In the genomic region with DNA sequence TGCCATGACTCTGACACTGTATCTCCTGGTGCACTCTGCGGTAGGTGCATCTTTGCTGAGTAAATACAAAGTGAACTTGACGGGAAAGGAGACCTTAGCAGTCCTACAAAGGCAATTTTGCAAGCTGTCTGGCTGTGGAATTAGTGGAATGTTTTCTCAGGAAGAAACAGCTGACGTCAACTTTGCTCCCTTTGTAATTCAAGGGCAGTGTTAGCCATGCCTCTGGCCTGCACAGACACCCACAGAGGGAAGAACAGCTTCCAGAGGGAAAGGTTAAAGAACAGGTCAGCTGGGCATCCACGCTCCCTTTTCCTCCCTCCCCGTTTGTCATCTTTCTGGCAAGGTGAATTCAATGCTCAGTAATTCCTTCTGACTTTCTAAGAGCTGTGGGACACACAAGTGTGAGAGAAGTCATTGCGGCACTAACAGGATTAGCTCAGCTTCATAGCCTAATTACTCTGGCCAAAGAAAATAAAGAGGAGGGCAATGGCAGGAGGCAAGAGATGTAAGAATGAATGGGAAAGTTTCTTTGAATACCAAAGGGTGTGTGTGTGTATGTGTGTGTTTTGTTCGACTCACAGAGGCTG, we compare ENCODE assay signal across 1 cellular context.
TF ChIP-seq lines count a peak whose summit lies in the region.

No MANE protein-coding gene starts in this region.

TF ChIP-seq in HepG2, 621 proteins besides CTCF, POLR2A, EP300 and RAD21 (continued from another document and continues in another):
- TF ChIP-seq, protein P1, sequence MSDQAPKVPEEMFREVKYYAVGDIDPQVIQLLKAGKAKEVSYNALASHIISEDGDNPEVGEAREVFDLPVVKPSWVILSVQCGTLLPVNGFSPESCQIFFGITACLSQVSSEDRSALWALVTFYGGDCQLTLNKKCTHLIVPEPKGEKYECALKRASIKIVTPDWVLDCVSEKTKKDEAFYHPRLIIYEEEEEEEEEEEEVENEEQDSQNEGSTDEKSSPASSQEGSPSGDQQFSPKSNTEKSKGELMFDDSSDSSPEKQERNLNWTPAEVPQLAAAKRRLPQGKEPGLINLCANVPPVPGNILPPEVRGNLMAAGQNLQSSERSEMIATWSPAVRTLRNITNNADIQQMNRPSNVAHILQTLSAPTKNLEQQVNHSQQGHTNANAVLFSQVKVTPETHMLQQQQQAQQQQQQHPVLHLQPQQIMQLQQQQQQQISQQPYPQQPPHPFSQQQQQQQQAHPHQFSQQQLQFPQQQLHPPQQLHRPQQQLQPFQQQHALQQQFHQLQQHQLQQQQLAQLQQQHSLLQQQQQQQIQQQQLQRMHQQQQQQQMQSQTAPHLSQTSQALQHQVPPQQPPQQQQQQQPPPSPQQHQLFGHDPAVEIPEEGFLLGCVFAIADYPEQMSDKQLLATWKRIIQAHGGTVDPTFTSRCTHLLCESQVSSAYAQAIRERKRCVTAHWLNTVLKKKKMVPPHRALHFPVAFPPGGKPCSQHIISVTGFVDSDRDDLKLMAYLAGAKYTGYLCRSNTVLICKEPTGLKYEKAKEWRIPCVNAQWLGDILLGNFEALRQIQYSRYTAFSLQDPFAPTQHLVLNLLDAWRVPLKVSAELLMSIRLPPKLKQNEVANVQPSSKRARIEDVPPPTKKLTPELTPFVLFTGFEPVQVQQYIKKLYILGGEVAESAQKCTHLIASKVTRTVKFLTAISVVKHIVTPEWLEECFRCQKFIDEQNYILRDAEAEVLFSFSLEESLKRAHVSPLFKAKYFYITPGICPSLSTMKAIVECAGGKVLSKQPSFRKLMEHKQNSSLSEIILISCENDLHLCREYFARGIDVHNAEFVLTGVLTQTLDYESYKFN (CRISPR knock-in tag; conservative IDR thresholded peaks at IDR 0.05), result peak; percentile 78
- 0 out of 2 replicates have a peak, but pooled peaks have one; percentile 36 for TF ChIP-seq ZFP37 (CRISPR knock-in tag; IDR thresholded peaks at IDR 0.05; ENCODE audit: borderline replicate concordance)
- TF ChIP-seq GABPA (IDR thresholded peaks at IDR 0.05; ENCODE audit: low read depth, low read length), result no peak
- peak; percentile 59 for TF ChIP-seq GABPA (CRISPR knock-in tag; IDR thresholded peaks at IDR 0.05; ENCODE audit: low read depth)
- TF ChIP-seq, protein P2, sequence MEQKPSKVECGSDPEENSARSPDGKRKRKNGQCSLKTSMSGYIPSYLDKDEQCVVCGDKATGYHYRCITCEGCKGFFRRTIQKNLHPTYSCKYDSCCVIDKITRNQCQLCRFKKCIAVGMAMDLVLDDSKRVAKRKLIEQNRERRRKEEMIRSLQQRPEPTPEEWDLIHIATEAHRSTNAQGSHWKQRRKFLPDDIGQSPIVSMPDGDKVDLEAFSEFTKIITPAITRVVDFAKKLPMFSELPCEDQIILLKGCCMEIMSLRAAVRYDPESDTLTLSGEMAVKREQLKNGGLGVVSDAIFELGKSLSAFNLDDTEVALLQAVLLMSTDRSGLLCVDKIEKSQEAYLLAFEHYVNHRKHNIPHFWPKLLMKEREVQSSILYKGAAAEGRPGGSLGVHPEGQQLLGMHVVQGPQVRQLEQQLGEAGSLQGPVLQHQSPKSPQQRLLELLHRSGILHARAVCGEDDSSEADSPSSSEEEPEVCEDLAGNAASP (CRISPR knock-in tag; IDR thresholded peaks at IDR 0.05; ENCODE audit: borderline replicate concordance), result peak; percentile 74; the same call in 1 of the 2 replicates
- TF ChIP-seq MAFG (CRISPR knock-in tag; IDR thresholded peaks at IDR 0.05), result no peak
- peak; percentile 77 for TF ChIP-seq NCOA2 (CRISPR knock-in tag; IDR thresholded peaks at IDR 0.05)
- peak; percentile 50 for TF ChIP-seq IRF2 (CRISPR knock-in tag; IDR thresholded peaks at IDR 0.05)
- TF ChIP-seq SMC3 (IDR thresholded peaks at IDR 0.05; ENCODE audit: low read length), result 0 out of 2 replicates have a peak, but pooled peaks have one; percentile 11
- TF ChIP-seq SSRP1 (CRISPR knock-in tag; IDR thresholded peaks at IDR 0.05), result 0 out of 2 replicates have a peak, but pooled peaks have one; percentile 25
- no peak for TF ChIP-seq ZNF510 (CRISPR knock-in tag; IDR thresholded peaks at IDR 0.05; ENCODE audit: low read depth)
- TF ChIP-seq ZNF788 (CRISPR knock-in tag; IDR thresholded peaks at IDR 0.05; ENCODE audit: borderline replicate concordance), result peak; percentile 57; the same call in 1 of the 2 replicates
- 0 out of 2 replicates have a peak, but pooled peaks have one; percentile 21 for TF ChIP-seq MXD4 (CRISPR knock-in tag; IDR thresholded peaks at IDR 0.05)
- TF ChIP-seq NR2F6 (IDR thresholded peaks at IDR 0.05), result peak; percentile 82
- TF ChIP-seq NR2F6 (CRISPR knock-in tag; IDR thresholded peaks at IDR 0.05), result peak; percentile 83
- TF ChIP-seq, protein P3, sequence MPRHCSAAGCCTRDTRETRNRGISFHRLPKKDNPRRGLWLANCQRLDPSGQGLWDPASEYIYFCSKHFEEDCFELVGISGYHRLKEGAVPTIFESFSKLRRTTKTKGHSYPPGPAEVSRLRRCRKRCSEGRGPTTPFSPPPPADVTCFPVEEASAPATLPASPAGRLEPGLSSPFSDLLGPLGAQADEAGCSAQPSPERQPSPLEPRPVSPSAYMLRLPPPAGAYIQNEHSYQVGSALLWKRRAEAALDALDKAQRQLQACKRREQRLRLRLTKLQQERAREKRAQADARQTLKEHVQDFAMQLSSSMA (CRISPR knock-in tag; IDR thresholded peaks at IDR 0.05), result no peak
- TF ChIP-seq, protein P4, sequence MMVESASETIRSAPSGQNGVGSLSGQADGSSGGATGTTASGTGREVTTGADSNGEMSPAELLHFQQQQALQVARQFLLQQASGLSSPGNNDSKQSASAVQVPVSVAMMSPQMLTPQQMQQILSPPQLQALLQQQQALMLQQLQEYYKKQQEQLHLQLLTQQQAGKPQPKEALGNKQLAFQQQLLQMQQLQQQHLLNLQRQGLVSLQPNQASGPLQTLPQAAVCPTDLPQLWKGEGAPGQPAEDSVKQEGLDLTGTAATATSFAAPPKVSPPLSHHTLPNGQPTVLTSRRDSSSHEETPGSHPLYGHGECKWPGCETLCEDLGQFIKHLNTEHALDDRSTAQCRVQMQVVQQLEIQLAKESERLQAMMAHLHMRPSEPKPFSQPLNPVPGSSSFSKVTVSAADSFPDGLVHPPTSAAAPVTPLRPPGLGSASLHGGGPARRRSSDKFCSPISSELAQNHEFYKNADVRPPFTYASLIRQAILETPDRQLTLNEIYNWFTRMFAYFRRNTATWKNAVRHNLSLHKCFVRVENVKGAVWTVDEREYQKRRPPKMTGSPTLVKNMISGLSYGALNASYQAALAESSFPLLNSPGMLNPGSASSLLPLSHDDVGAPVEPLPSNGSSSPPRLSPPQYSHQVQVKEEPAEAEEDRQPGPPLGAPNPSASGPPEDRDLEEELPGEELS (CRISPR knock-in tag; IDR thresholded peaks at IDR 0.05), result peak; percentile 66; the same call in 1 of the 2 replicates
- TF ChIP-seq FOXP1 (IDR thresholded peaks at IDR 0.05), result no peak
- peak; percentile 59; the same call in 1 of the 2 replicates for TF ChIP-seq FOXP1 (CRISPR knock-in tag; IDR thresholded peaks at IDR 0.05)
- TF ChIP-seq ZNF292 (CRISPR knock-in tag; IDR thresholded peaks at IDR 0.05; ENCODE audit: borderline replicate concordance, low read depth), result 0 out of 2 replicates have a peak, but pooled peaks have one; percentile 51
- 0 out of 2 replicates have a peak, but pooled peaks have one; percentile 71 for TF ChIP-seq ZNF878 (CRISPR knock-in tag; IDR thresholded peaks at IDR 0.05)
- TF ChIP-seq, protein P5, sequence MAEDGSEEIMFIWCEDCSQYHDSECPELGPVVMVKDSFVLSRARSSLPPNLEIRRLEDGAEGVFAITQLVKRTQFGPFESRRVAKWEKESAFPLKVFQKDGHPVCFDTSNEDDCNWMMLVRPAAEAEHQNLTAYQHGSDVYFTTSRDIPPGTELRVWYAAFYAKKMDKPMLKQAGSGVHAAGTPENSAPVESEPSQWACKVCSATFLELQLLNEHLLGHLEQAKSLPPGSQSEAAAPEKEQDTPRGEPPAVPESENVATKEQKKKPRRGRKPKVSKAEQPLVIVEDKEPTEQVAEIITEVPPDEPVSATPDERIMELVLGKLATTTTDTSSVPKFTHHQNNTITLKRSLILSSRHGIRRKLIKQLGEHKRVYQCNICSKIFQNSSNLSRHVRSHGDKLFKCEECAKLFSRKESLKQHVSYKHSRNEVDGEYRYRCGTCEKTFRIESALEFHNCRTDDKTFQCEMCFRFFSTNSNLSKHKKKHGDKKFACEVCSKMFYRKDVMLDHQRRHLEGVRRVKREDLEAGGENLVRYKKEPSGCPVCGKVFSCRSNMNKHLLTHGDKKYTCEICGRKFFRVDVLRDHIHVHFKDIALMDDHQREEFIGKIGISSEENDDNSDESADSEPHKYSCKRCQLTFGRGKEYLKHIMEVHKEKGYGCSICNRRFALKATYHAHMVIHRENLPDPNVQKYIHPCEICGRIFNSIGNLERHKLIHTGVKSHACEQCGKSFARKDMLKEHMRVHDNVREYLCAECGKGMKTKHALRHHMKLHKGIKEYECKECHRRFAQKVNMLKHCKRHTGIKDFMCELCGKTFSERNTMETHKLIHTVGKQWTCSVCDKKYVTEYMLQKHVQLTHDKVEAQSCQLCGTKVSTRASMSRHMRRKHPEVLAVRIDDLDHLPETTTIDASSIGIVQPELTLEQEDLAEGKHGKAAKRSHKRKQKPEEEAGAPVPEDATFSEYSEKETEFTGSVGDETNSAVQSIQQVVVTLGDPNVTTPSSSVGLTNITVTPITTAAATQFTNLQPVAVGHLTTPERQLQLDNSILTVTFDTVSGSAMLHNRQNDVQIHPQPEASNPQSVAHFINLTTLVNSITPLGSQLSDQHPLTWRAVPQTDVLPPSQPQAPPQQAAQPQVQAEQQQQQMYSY (CRISPR knock-in tag; IDR thresholded peaks at IDR 0.05), result no peak
- TF ChIP-seq, protein P6, sequence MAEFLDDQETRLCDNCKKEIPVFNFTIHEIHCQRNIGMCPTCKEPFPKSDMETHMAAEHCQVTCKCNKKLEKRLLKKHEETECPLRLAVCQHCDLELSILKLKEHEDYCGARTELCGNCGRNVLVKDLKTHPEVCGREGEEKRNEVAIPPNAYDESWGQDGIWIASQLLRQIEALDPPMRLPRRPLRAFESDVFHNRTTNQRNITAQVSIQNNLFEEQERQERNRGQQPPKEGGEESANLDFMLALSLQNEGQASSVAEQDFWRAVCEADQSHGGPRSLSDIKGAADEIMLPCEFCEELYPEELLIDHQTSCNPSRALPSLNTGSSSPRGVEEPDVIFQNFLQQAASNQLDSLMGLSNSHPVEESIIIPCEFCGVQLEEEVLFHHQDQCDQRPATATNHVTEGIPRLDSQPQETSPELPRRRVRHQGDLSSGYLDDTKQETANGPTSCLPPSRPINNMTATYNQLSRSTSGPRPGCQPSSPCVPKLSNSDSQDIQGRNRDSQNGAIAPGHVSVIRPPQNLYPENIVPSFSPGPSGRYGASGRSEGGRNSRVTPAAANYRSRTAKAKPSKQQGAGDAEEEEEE (CRISPR knock-in tag; IDR thresholded peaks at IDR 0.05; ENCODE audit: borderline replicate concordance), result no peak
- no peak for TF ChIP-seq JDP2 (CRISPR knock-in tag; IDR thresholded peaks at IDR 0.05; ENCODE audit: borderline replicate concordance)
- TF ChIP-seq POGZ (CRISPR knock-in tag; IDR thresholded peaks at IDR 0.05), result peak; percentile 78
- TF ChIP-seq ZNF33A (CRISPR knock-in tag; IDR thresholded peaks at IDR 0.05; ENCODE audit: borderline replicate concordance), result peak; percentile 97
- peak; percentile 59; the same call in 1 of the 2 replicates for TF ChIP-seq CREM (IDR thresholded peaks at IDR 0.05)
- no peak for TF ChIP-seq CREM (CRISPR knock-in tag; IDR thresholded peaks at IDR 0.05)
- TF ChIP-seq ZSCAN9 (CRISPR knock-in tag; IDR thresholded peaks at IDR 0.05; ENCODE audit: borderline replicate concordance), result peak; percentile 60; the same call in 1 of the 2 replicates
- peak; percentile 43; the same call in 1 of the 2 replicates for TF ChIP-seq ZFX (CRISPR knock-in tag; IDR thresholded peaks at IDR 0.05; ENCODE audit: low read depth)
- TF ChIP-seq ZNF556 (CRISPR knock-in tag; IDR thresholded peaks at IDR 0.05; ENCODE audit: borderline replicate concordance), result peak; percentile 58; the same call in 1 of the 2 replicates
- TF ChIP-seq ZNF772 (CRISPR knock-in tag; IDR thresholded peaks at IDR 0.05), result no peak
- peak; percentile 95 for TF ChIP-seq RARA (CRISPR knock-in tag; IDR thresholded peaks at IDR 0.05)
- no peak for TF ChIP-seq FOXA1 (IDR thresholded peaks at IDR 0.05)
- peak; percentile 84 for TF ChIP-seq FOXA1 (CRISPR knock-in tag; IDR thresholded peaks at IDR 0.05)
- TF ChIP-seq, protein P7, sequence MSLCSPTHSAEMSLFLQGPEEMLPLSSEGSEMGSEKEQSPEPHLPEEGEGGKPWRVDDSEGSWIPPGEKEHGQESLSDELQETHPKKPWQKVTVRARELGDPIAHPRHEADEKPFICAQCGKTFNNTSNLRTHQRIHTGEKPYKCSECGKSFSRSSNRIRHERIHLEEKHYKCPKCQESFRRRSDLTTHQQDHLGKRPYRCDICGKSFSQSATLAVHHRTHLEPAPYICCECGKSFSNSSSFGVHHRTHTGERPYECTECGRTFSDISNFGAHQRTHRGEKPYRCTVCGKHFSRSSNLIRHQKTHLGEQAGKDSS (CRISPR knock-in tag; IDR thresholded peaks at IDR 0.05; ENCODE audit: borderline replicate concordance, low read depth), result peak; percentile 67; the same call in 1 of the 2 replicates
- TF ChIP-seq, protein P8, sequence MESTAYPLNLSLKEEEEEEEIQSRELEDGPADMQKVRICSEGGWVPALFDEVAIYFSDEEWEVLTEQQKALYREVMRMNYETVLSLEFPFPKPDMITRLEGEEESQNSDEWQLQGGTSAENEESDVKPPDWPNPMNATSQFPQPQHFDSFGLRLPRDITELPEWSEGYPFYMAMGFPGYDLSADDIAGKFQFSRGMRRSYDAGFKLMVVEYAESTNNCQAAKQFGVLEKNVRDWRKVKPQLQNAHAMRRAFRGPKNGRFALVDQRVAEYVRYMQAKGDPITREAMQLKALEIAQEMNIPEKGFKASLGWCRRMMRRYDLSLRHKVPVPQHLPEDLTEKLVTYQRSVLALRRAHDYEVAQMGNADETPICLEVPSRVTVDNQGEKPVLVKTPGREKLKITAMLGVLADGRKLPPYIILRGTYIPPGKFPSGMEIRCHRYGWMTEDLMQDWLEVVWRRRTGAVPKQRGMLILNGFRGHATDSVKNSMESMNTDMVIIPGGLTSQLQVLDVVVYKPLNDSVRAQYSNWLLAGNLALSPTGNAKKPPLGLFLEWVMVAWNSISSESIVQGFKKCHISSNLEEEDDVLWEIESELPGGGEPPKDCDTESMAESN (CRISPR knock-in tag; conservative IDR thresholded peaks at IDR 0.05), result no peak
- TF ChIP-seq SRSF9 (IDR thresholded peaks at IDR 0.05; ENCODE audit: borderline replicate concordance, insufficient read depth, low read depth, low read length, poor library complexity, severe bottlenecking), result no peak
